In the genomic region with DNA sequence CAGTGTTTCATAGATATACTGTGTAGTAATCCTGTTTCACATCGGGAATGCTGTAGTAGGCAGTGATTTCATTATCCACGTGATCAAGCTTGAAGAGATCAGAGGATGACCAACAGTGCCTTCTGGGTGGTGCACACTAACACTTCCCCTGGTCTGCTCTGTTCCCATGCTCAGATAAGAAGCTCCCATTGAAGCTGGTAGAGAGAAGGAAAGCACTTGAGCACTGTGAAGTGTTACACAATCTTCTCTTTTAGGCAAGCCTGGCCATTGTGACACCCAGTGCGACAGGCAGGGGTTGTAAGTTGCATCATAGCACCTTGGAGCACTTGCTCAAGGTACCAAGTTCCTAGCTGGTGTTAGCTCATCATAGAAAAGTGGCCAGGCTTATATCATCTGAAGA, we compare ENCODE assay signal across 11 cellular contexts. TPM values are rescaled to one million over a fixed set of nuclear protein-coding genes. Genes with fewer than 3 reads are reported as not detected.
DNase-seq lines count a peak whose midpoint lies in the region; ATAC-seq and TF ChIP-seq lines count a peak whose summit lies in the region.
"Had no signal": no experiment of that assay in that cellular context is flagged by ENCODE, and none has a peak within 500 bp of the region (broad histone marks: within the 10 kb centered on the region; RNA-seq: fewer than 3 reads in every experiment).

No MANE protein-coding gene starts in this region.

- ATAC-seq in naive thymus-derived CD8-positive, alpha-beta T cell = no peak

- intact Hi-C loops in cardiac septum (cut with DNase I) (no loop called here), spleen (cut with DNase I; ENCODE audit: low total_unique reads) (no loop called here)

- peaks cover 5 to 12% (median 8%) of the 10 kb centered on the region in 4 donors for H3K4me1 Mint-ChIP-seq in naive thymus-derived CD8-positive, alpha-beta T cell

- H3K27me3 ChIP-seq in spleen (replicated peaks in 1 of 7) = no peaks in the 10 kb centered on the region
- H3K27me3 ChIP-seq: colonic mucosa had no signal

- H3K4me3 ChIP-seq in spleen = no peak overlapping the region
- H3K4me3 ChIP-seq: colonic mucosa had no signal

- 45 to 71% (median 64%) methylated on average over 3 of the region's 3 CpGs for WGBS in spleen, 5 donors

- H3K9me3 ChIP-seq in spleen = no peaks in the 10 kb centered on the region
- H3K9me3 ChIP-seq: colonic mucosa had no signal

- no peaks in the 10 kb centered on the region for H3K36me3 ChIP-seq in spleen
- H3K36me3 ChIP-seq: colonic mucosa had no signal

- peak in 1 of 11 experiments; percentile 11 for TF ChIP-seq CTCF in spleen (IDR thresholded peaks at IDR 0.05 in 8 of 11, conservative IDR thresholded peaks at IDR 0.05 in 3 of 11)

- peaks cover 0 to 4% (median 0%) of the 10 kb centered on the region in 3 donors for H3K36me3 Mint-ChIP-seq in naive thymus-derived CD8-positive, alpha-beta T cell

- peak overlapping the region in 5 of 8 donors; percentile 19 to 77 (median 66) for H3K27ac ChIP-seq in spleen
- H3K27ac ChIP-seq: colonic mucosa had no signal

- H3K27ac Mint-ChIP-seq in naive thymus-derived CD8-positive, alpha-beta T cell = no peak overlapping the region

- peaks cover 0 to 16% (median 1%) of the 10 kb centered on the region in 5 donors for H3K27me3 Mint-ChIP-seq in naive thymus-derived CD8-positive, alpha-beta T cell

- CTCF ChIA-PET in HEK293T (lab: Yijun Ruan, JAX) = no interaction called here

- H3K4me3 Mint-ChIP-seq in naive thymus-derived CD8-positive, alpha-beta T cell = no peak overlapping the region

- H3K4me1 ChIP-seq in spleen = peaks cover 0 to 29% (median 8%) of the 10 kb centered on the region in 6 donors
- H3K4me1 ChIP-seq: colonic mucosa had no signal

- POLR2A ChIA-PET in HEK293T (lab: Yijun Ruan, JAX) = interaction anchor here (0.6 to 1.0 kb wide), 2 partner anchors 29 to 207 kb away, joined by 3 to 4 read pairs; no protein-coding TSS in a partner anchor
- POLR2A ChIA-PET in naive thymus-derived CD8-positive, alpha-beta T cell (lab: Charles Lee) = no interaction called here

- peaks cover 0 to 5% (median 0%) of the 10 kb centered on the region in 9 donors for H3K9me3 Mint-ChIP-seq in naive thymus-derived CD8-positive, alpha-beta T cell

- DNase-seq in HT1080 (ENCODE audit: low read depth) = peak; percentile 50
- peak; percentile 7 for DNase-seq in SW480 (ENCODE audit: low spot score)
- peak; percentile 78 for DNase-seq in cardiac septum (ENCODE audit: low spot score)
- DNase-seq in spleen = peak; percentile 80
- DNase-seq in RPMI8226 = no peak
- no peak for DNase-seq in HEK293T (ENCODE audit: extremely low spot score)
- no peak for DNase-seq in NCI-H524 treated with DMSO at 0.1 percent for 48 hours (lab: John Stamatoyannopoulos, UW)
- DNase-seq in naive thymus-derived CD8-positive, alpha-beta T cell = no peak
- DNase-seq: colonic mucosa, Karpas-422, NCI-H774 had no signal

- no peak for TF ChIP-seq POLR2A in spleen (IDR thresholded peaks at IDR 0.05)

TF ChIP-seq in HEK293T, 16 proteins besides CTCF, POLR2A, EP300 and RAD21:
- no peak for TF ChIP-seq ARNT (IDR thresholded peaks at IDR 0.05)
- TF ChIP-seq FOXK2 (IDR thresholded peaks at IDR 0.05) = no peak
- no peak for TF ChIP-seq FOXA1 (IDR thresholded peaks at IDR 0.05)
- TF ChIP-seq ZNF384 (IDR thresholded peaks at IDR 0.05) = no peak
- no peak for TF ChIP-seq ELF4 (IDR thresholded peaks at IDR 0.05)
- no peak for TF ChIP-seq FOXM1 (IDR thresholded peaks at IDR 0.05; ENCODE audit: borderline replicate concordance)
- TF ChIP-seq L3MBTL2 (conservative IDR thresholded peaks at IDR 0.05) = no peak
- TF ChIP-seq TARDBP (IDR thresholded peaks at IDR 0.05) = no peak
- no peak for TF ChIP-seq SUZ12 (IDR thresholded peaks at IDR 0.05)
- no peak for TF ChIP-seq BHLHE40 (IDR thresholded peaks at IDR 0.05; ENCODE audit: borderline replicate concordance)
- no peak for TF ChIP-seq NFRKB (IDR thresholded peaks at IDR 0.05)
- TF ChIP-seq CTBP1 (IDR thresholded peaks at IDR 0.05; ENCODE audit: borderline replicate concordance) = no peak
- TF ChIP-seq, protein P1, sequence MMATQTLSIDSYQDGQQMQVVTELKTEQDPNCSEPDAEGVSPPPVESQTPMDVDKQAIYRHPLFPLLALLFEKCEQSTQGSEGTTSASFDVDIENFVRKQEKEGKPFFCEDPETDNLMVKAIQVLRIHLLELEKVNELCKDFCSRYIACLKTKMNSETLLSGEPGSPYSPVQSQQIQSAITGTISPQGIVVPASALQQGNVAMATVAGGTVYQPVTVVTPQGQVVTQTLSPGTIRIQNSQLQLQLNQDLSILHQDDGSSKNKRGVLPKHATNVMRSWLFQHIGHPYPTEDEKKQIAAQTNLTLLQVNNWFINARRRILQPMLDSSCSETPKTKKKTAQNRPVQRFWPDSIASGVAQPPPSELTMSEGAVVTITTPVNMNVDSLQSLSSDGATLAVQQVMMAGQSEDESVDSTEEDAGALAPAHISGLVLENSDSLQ (IDR thresholded peaks at IDR 0.05) = no peak
TF ChIP-seq in HEK293T: peak in this region for 0.

RNA-seq across cellular contexts. Expression of a gene that starts 30.6 kb away (rescaled TPM):
- total RNA-seq in HT1080 (2014; rRNA removed; shearing (Covaris generic)) = 52.4 and 57.2 TPM in 2 replicates
- 18.5 and 28.6 TPM in 2 replicates for polyA plus RNA-seq in HT1080 (2015; cell fraction: cytosol; rRNA removed)
- polyA plus RNA-seq in HT1080 (2015; cell fraction: nucleus; rRNA removed) = 44.3 and 48.2 TPM in 2 replicates
- 12.6 TPM for total RNA-seq in cardiac septum
- total RNA-seq in spleen = 10 to 100 TPM; 28.4 to 74.9 (median 32.1) TPM
- 1 to 10 TPM; 3.5 to 7.8 (median 4.8) TPM for polyA plus RNA-seq in spleen
- 10 to 100 TPM in 1 of 2 experiments, 1 to 10 TPM in 1; 7.3 to 10.2 TPM for total RNA-seq in naive thymus-derived CD8-positive, alpha-beta T cell
- polyA plus RNA-seq in naive thymus-derived CD8-positive, alpha-beta T cell = 1 to 10 TPM; 3.0 to 4.0 (median 3.9) TPM

Comparison
In these comparisons a context has a peak if more than half of its experiments do, and no peak if none do; other contexts are left out.
1. DNase-seq: peak in HT1080 (single experiment), SW480 (single experiment), cardiac septum (single experiment) and spleen (single experiment); none in RPMI8226 (single experiment), HEK293T (single experiment), NCI-H524 treated with DMSO at 0.1 percent for 48 hours (single experiment) and naive thymus-derived CD8-positive, alpha-beta T cell (0 of 10).